In the genomic region with DNA sequence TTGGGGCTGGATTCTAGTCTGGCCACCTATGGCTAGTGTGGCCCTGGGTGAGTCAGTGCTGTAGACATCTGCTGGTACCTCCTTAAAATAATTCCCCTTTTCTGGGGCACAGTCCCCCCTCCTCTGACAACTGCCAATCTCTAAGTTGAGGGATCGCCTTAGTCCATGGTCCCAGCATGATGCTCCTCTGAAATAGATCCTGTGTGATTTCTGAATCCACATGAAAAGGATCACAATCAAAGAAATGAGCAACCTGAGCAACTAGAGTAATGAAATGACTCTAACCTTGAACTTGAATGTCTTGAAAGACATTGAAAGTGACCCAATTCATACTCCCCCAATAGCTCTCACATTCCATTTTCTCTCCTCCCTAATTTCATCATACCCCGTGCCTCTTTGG, we compare ENCODE assay signal across 8 cellular contexts.
"Had no signal": no experiment of that assay in that cellular context is flagged by ENCODE, and none has a peak within 500 bp of the region (broad histone marks: within the 10 kb centered on the region; RNA-seq: fewer than 3 reads in every experiment).

No MANE protein-coding gene starts in this region.

- ATAC-seq: GM23338, HCT116 had no signal

- H3K27ac Mint-ChIP-seq: GM23338, HFFc6 had no signal

- H3K4me1 Mint-ChIP-seq: GM23338, H9 had no signal

- H3K4me3 Mint-ChIP-seq: GM23338, H9, HFFc6 had no signal

- DNase-seq: GM23248, GOT3, H7, H9, HCEC 1CT, HFFc6 had no signal

- H3K9me3 Mint-ChIP-seq: GM23338, H9 had no signal
